Comparison of ENCODE assay signal across 13 cellular contexts in genomic region chr6:152313542-152314482, GRCh38.
DNase-seq lines count a peak whose midpoint lies in the region; ATAC-seq and TF ChIP-seq lines count a peak whose summit lies in the region.
"Had no signal": no experiment of that assay in that cellular context is flagged by ENCODE, and none has a peak within 500 bp of the region (broad histone marks: within the 10 kb centered on the region; RNA-seq: fewer than 3 reads in every experiment).

No MANE protein-coding gene starts in this region.

- no peak overlapping the region; the same call in 1 of the 2 replicates for H3K27ac ChIP-seq in HCT116 (ENCODE audit: low read depth, low read length)

- no peak for TF ChIP-seq RAD21 in HCT116 (IDR thresholded peaks at IDR 0.05; ENCODE audit: low read depth)

- RAD21 ChIA-PET in HCT116 (lab: Charles Lee; ENCODE audit: low non-redundant PET in 1 of 2, low total read pairs in 2 of 2, uncharacterized antibody in 2 of 2, unreplicated experiment in 2 of 2): no interaction called here

- H3K4me2 ChIP-seq in HCT116 (ENCODE audit: low read length): no peak overlapping the region

- H3K4me1 ChIP-seq in HCT116 (ENCODE audit: control insufficient read depth in 1 of 2, insufficient read depth in 2 of 2, low read length in 2 of 2): peaks cover 0 to 8% of the 10 kb centered on the region in 2 experiments; a peak in 2 of 4 replicates

- DNase-seq in HCT116 (ENCODE audit: low read depth, low spot score): no peak
- DNase-seq in astrocyte of the hippocampus (ENCODE audit: low read depth, low spot score): peak; percentile 42
- no peak for DNase-seq in left cardiac atrium
- peak; percentile 57 for DNase-seq in pulmonary artery endothelial cell (ENCODE audit: low read depth, low spot score)
- no peak for DNase-seq in COLO668 (lab: John Stamatoyannopoulos, UW; ENCODE audit: unreplicated experiment)
- no peak for DNase-seq in activated gamma-delta T cell treated with Interleukin-2 at 50 U/mL for 16 hours
- DNase-seq: aorta, NCI-H1048, NCI-H526 treated with DMSO at 0.1 percent for 48 hours, SW 1271 had no signal

- no peaks in the 10 kb centered on the region for H3K27me3 ChIP-seq in HCT116 (ENCODE audit: insufficient read depth, low read length)
- H3K27me3 ChIP-seq: tibial nerve had no signal

- H3K9ac ChIP-seq in HCT116 (ENCODE audit: low read length): no peak overlapping the region

- no peaks in the 10 kb centered on the region for H4K20me1 ChIP-seq in HCT116 (ENCODE audit: insufficient read depth)

- TF ChIP-seq POLR2A in HCT116 (IDR thresholded peaks at IDR 0.05; ENCODE audit: borderline replicate concordance, extremely low read depth, insufficient read depth, insufficient read length): no peak

- ATAC-seq in HCT116 (peak; percentile 58; the same call in 1 of the 2 replicates), left cardiac atrium (peak; percentile 29 to 78), GM18498 (IDR thresholded peaks at IDR 0.05; ENCODE audit: unreplicated experiment) (no peak), HG02623 (IDR thresholded peaks at IDR 0.05; ENCODE audit: unreplicated experiment) (no peak)

- no peak overlapping the region for H2AFZ ChIP-seq in HCT116 (ENCODE audit: low read depth, low read length, poor library complexity, severe bottlenecking)

- no peaks in the 10 kb centered on the region for H3K79me2 ChIP-seq in HCT116 (ENCODE audit: insufficient read depth, low read length)

- H3K9me2 ChIP-seq in HCT116 (ENCODE audit: insufficient read depth): 0 out of 2 replicates have a peak, but pooled peaks cover 2% of the 10 kb centered on the region

- CTCF ChIA-PET in HCT116 (lab: Charles Lee): interaction anchor here (1.2 kb wide), 1 partner anchor 25 kb away, joined by 5 read pairs; no protein-coding TSS in a partner anchor

- intact Hi-C loops in HCT116 (cut with micrococcal nuclease) (no loop called here), left cardiac atrium (cut with DNase I) (no loop called here)

- POLR2A ChIA-PET in HCT116 (lab: Charles Lee): interaction anchor here (0.7 kb wide), 1 partner anchor 12 kb away, joined by 3 read pairs; no protein-coding TSS in a partner anchor

- H3K9me3 ChIP-seq in HCT116 (ENCODE audit: control insufficient read depth in 1 of 2, insufficient read depth in 1 of 2, low read depth in 1 of 2, low read length in 2 of 2): no peaks in the 10 kb centered on the region
- H3K9me3 ChIP-seq: tibial nerve had no signal

- no TSS peak for BruUV-seq in HCT116 (replicated peaks; lab: Mats Ljungman, UMichigan)

- H3K4me3 ChIP-seq in HCT116 (replicated peaks in 1 of 2; ENCODE audit: low read depth in 1 of 2, low read length in 2 of 2): no peak overlapping the region
- H3K4me3 ChIP-seq: tibial nerve had no signal

- TF ChIP-seq CTCF in HCT116 (IDR thresholded peaks at IDR 0.05 in 2 of 3, conservative IDR thresholded peaks at IDR 0.05 in 1 of 3; ENCODE audit: borderline replicate concordance in 1 of 3, insufficient read depth in 1 of 3, low read depth in 2 of 3, low read length in 2 of 3): no peak

- H3K36me3 ChIP-seq in HCT116 (ENCODE audit: control insufficient read depth in 1 of 2, insufficient read depth in 2 of 2, low read length in 2 of 2): no peaks in the 10 kb centered on the region

TF ChIP-seq in HCT116, 20 proteins besides CTCF, POLR2A, EP300 and RAD21:
- TF ChIP-seq FOSL1 (IDR thresholded peaks at IDR 0.05; ENCODE audit: low read depth): no peak
- no peak for TF ChIP-seq POLR2AphosphoS5 (IDR thresholded peaks at IDR 0.05; ENCODE audit: low read depth, low read length)
- TF ChIP-seq EZH2phosphoT487 (IDR thresholded peaks at IDR 0.05; ENCODE audit: borderline replicate concordance): no peak
- TF ChIP-seq MAX (IDR thresholded peaks at IDR 0.05): no peak
- TF ChIP-seq CBX3 (IDR thresholded peaks at IDR 0.05; ENCODE audit: low read depth): no peak
- no peak for TF ChIP-seq TCF7L2 (IDR thresholded peaks at IDR 0.05; ENCODE audit: borderline replicate concordance, extremely low read depth, insufficient read depth, insufficient read length)
- TF ChIP-seq SP1 (IDR thresholded peaks at IDR 0.05; ENCODE audit: low read depth): no peak
- TF ChIP-seq JUND (IDR thresholded peaks at IDR 0.05): no peak
- no peak for TF ChIP-seq YY1 (IDR thresholded peaks at IDR 0.05; ENCODE audit: extremely low read depth, insufficient replicate concordance, low read depth, low read length)

Comparison
In these comparisons a context has a peak if more than half of its experiments do, and no peak if none do; other contexts are left out.
1. ATAC-seq: peak in HCT116 (single experiment) and left cardiac atrium (2 of 2); none in GM18498 (single experiment) and HG02623 (single experiment).
2. DNase-seq: peak in astrocyte of the hippocampus (single experiment) and pulmonary artery endothelial cell (single experiment); none in HCT116 (single experiment), left cardiac atrium (single experiment), COLO668 (single experiment) and activated gamma-delta T cell treated with Interleukin-2 at 50 U/mL for 16 hours (single experiment).